Comparison of ENCODE assay signal across 8 cellular contexts in genomic region chr14:93906341-93907329, GRCh38. TPM values are rescaled to one million over a fixed set of nuclear protein-coding genes. Genes with fewer than 3 reads are reported as not detected.
DNase-seq lines count a peak whose midpoint lies in the region; ATAC-seq, FAIRE-seq and TF ChIP-seq lines count a peak whose summit lies in the region.

No MANE protein-coding gene starts in this region.

- TF ChIP-seq CTCF in glutamatergic neuron (IDR thresholded peaks at IDR 0.05; ENCODE audit: partially characterized antibody, unreplicated experiment), result peak; percentile 76

- no peak for ATAC-seq in HG02970 (IDR thresholded peaks at IDR 0.05; ENCODE audit: low FRiP score, unreplicated experiment)

- H3K4me3 Mint-ChIP-seq in glutamatergic neuron (ENCODE audit: unreplicated experiment), result no peak overlapping the region

- peak; percentile 42 for DNase-seq in A172 (ENCODE audit: low spot score)
- DNase-seq in GM12892 (ENCODE audit: insufficient read length), result peak; percentile 73
- DNase-seq in HTR-8/SVneo (ENCODE audit: insufficient read length, low spot score), result peak; percentile 71
- peak; percentile 67 for DNase-seq in OCI-M1 (lab: John Stamatoyannopoulos, UW)
- DNase-seq in activated T-helper 1 cell treated with Interleukin-2 at 50 U/mL for 16 hours (ENCODE audit: low read depth), result peak; percentile 7
- peak; percentile 79 for DNase-seq in glutamatergic neuron
- DNase-seq in putamen (ENCODE audit: low spot score), result peak; percentile 14

- peaks cover 5% of the 10 kb centered on the region for H3K9me3 Mint-ChIP-seq in glutamatergic neuron (ENCODE audit: unreplicated experiment)

- H3K27ac Mint-ChIP-seq in glutamatergic neuron (ENCODE audit: unreplicated experiment), result no peak overlapping the region

- FAIRE-seq in GM12892 (lab: Jason Lieb, UNC) (peak; percentile 78), HTR-8/SVneo (lab: Jason Lieb, UNC) (no peak)

- peaks cover 10% of the 10 kb centered on the region for H3K4me1 Mint-ChIP-seq in glutamatergic neuron (ENCODE audit: low read depth, unreplicated experiment)

- peaks cover 7% of the 10 kb centered on the region for H3K27me3 Mint-ChIP-seq in glutamatergic neuron (ENCODE audit: unreplicated experiment)

- TF ChIP-seq POLR2A in GM12892 (IDR thresholded peaks at IDR 0.05; ENCODE audit: low read depth, low read length), result no peak

- no peaks in the 10 kb centered on the region for H3K36me3 Mint-ChIP-seq in glutamatergic neuron (ENCODE audit: unreplicated experiment)

RNA-seq across cellular contexts. Expression of gene FAM181A, which starts 20.5 kb away (rescaled TPM):
- total RNA-seq in A172 (2014; rRNA removed; shearing (Covaris generic)), result not detected in 2 replicates
- not detected for polyA plus RNA-seq in GM12892 (2012; ENCODE audit: missing spikeins)
- total RNA-seq in glutamatergic neuron (ENCODE audit: unreplicated experiment), result not detected

Comparison
In these comparisons a context has a peak if more than half of its experiments do, and no peak if none do; other contexts are left out.
1. DNase-seq: peak in every context shown above with its lines; median percentile 79 in glutamatergic neuron; 73 in GM12892; 71 in HTR-8/SVneo; 67 in OCI-M1; 42 in A172; 14 in putamen; 7 in activated T-helper 1 cell treated with Interleukin-2 at 50 U/mL for 16 hours.